ENCODE assay signal across 33 cellular contexts in genomic region chr17:35618628-35619027, GRCh38. TPM values are rescaled to one million over a fixed set of nuclear protein-coding genes. Genes with fewer than 3 reads are reported as not detected.
"Had no signal": no experiment of that assay in that cellular context is flagged by ENCODE, and none has a peak within 500 bp of the region (broad histone marks: within the 10 kb centered on the region; RNA-seq: fewer than 3 reads in every experiment).

No MANE protein-coding gene starts in this region.

- ATAC-seq: activated CD8-positive, alpha-beta T cell treated with anti-CD3 and anti-CD28 coated beads for 36 hours; activated naive CD8-positive, alpha-beta T cell treated with anti-CD3 and anti-CD28 coated beads, Interleukin-2, amount 50 U/mL, for 24 hours; activated T-cell treated with anti-CD3 and anti-CD28 coated beads, Interleukin-2, amount 50 U/mL, for 4 hours; activated T-helper 17 cell treated with anti-CD3 and anti-CD28 coated beads, Interleukin-2, amount 50 U/mL, for 72 hours; left ventricle myocardium superior; upper lobe of right lung; WTC11 had no signal

- FAIRE-seq: endothelial cell of umbilical vein had no signal

- H3K36me3 ChIP-seq: ovary, prostate gland had no signal

- H3K27me3 Mint-ChIP-seq: activated CD8-positive, alpha-beta T cell treated with anti-CD3 and anti-CD28 coated beads for 36 hours; activated naive CD8-positive, alpha-beta T cell treated with anti-CD3 and anti-CD28 coated beads, Interleukin-2, amount 50 U/mL, for 24 hours; activated T-helper 17 cell treated with anti-CD3 and anti-CD28 coated beads, Interleukin-2, amount 50 U/mL, for 72 hours; naive B cell had no signal

- H3K4me3 Mint-ChIP-seq: activated CD8-positive, alpha-beta T cell treated with anti-CD3 and anti-CD28 coated beads for 36 hours; activated naive CD8-positive, alpha-beta T cell treated with anti-CD3 and anti-CD28 coated beads, Interleukin-2, amount 50 U/mL, for 24 hours; activated T-cell treated with anti-CD3 and anti-CD28 coated beads, Interleukin-2, amount 50 U/mL, for 4 hours; activated T-helper 17 cell treated with anti-CD3 and anti-CD28 coated beads, Interleukin-2, amount 50 U/mL, for 72 hours; immature natural killer cell; T-helper 1 cell treated with Interleukin-12 subunit alpha and Interleukin-12 subunit beta and Interleukin-4 antibody, amounts not matched to agents 30 μg/mL and 1 μg/mL, for 36 hours; WTC11 had no signal

- H3K27me3 ChIP-seq: ovary, spleen, suprapubic skin, tibial artery, upper lobe of right lung had no signal

- H3K27ac Mint-ChIP-seq: activated CD8-positive, alpha-beta T cell treated with anti-CD3 and anti-CD28 coated beads for 36 hours; activated naive CD8-positive, alpha-beta T cell treated with anti-CD3 and anti-CD28 coated beads, Interleukin-2, amount 50 U/mL, for 24 hours; activated T-helper 17 cell treated with anti-CD3 and anti-CD28 coated beads, Interleukin-2, amount 50 U/mL, for 72 hours; T-helper 1 cell treated with Interleukin-12 subunit alpha and Interleukin-12 subunit beta and Interleukin-4 antibody, amounts not matched to agents 30 μg/mL and 1 μg/mL, for 36 hours; WTC11 had no signal

- H3K27ac ChIP-seq: ovary, prostate gland, spleen, suprapubic skin, tibial artery, upper lobe of right lung had no signal

- H3K4me3 ChIP-seq: ovary, prostate gland, spleen, suprapubic skin, tibial artery, upper lobe of right lung had no signal

- H3K9me3 ChIP-seq: ovary, prostate gland, spleen, suprapubic skin, tibial artery, upper lobe of right lung had no signal

- H3K4me1 Mint-ChIP-seq: activated naive CD8-positive, alpha-beta T cell treated with anti-CD3 and anti-CD28 coated beads, Interleukin-2, amount 50 U/mL, for 24 hours; WTC11 had no signal

- H3K4me1 ChIP-seq: suprapubic skin, tibial artery, upper lobe of right lung had no signal

- DNase-seq: activated CD4-positive, alpha-beta T cell treated with anti-CD3 and anti-CD28 coated beads, Interleukin-2, amount 50 U/mL, for 1 hour; activated CD8-positive, alpha-beta T cell treated with anti-CD3 and anti-CD28 coated beads for 36 hours; activated gamma-delta T cell treated with Interleukin-2 at 50 U/mL for 16 hours; activated naive CD4-positive, alpha-beta T cell treated with anti-CD3 and anti-CD28 coated beads, Interleukin-2, amount 50 U/mL, for 16 hours; activated naive CD8-positive, alpha-beta T cell treated with anti-CD3 and anti-CD28 coated beads, Interleukin-2, amount 50 U/mL, for 24 hours; activated T-cell treated with anti-CD3 and anti-CD28 coated beads, Interleukin-2, amount 50 U/mL, for 4 hours; amygdala; cerebellar nuclear complex; cortex of kidney; head of caudate nucleus; hippocampal formation; immature natural killer cell; kidney glomerular epithelial cell; left ventricle myocardium superior; naive B cell; ovary; spleen; stimulated activated naive CD4-positive, alpha-beta T cell; SW 1271; tibial artery; upper lobe of right lung had no signal

RNA-seq across cellular contexts. Expression of gene SLFN14, which starts 58.0 kb away (rescaled TPM):
- total RNA-seq: activated T-cell treated with anti-CD3 and anti-CD28 coated beads, Interleukin-2, amount 50 U/mL, for 4 hours; endothelial cell of umbilical vein; fibroblast of lung; fibroblast of villous mesenchyme; left ventricle myocardium superior; lung microvascular endothelial cell; mesenteric fat pad; ovary; prostate gland; suprapubic skin; upper lobe of right lung; WTC11 had no signal
- polyA plus RNA-seq: endothelial cell of umbilical vein, esophagus, fibroblast of lung, neural cell, ovary had no signal
